In genomic region chr2:68196120-68196716, GRCh38 we compare ENCODE assay signal across 8 cellular contexts. TPM values are rescaled to one million over a fixed set of nuclear protein-coding genes. Genes with fewer than 3 reads are reported as not detected.
DNase-seq lines count a peak whose midpoint lies in the region; ATAC-seq lines count a peak whose summit lies in the region.

No MANE protein-coding gene starts in this region.

- H3K27me3 ChIP-seq in right cardiac atrium (ENCODE audit: control insufficient read depth, insufficient read depth), result no peaks in the 10 kb centered on the region

- no peak overlapping the region for H3K4me3 ChIP-seq in right cardiac atrium (ENCODE audit: low read length)

- ATAC-seq in right cardiac atrium, result no peak
- ATAC-seq in GM21528 (IDR thresholded peaks at IDR 0.05; ENCODE audit: low FRiP score, unreplicated experiment), result no peak

- H3K9me3 ChIP-seq in right cardiac atrium (ENCODE audit: control insufficient read depth, low read length), result no peaks in the 10 kb centered on the region

- H3K27ac ChIP-seq in right cardiac atrium (ENCODE audit: low read length), result no peak overlapping the region

- WGBS in right cardiac atrium, result 42% methylated on average over 4 of the region's 4 CpGs

- DNase-seq in NCI-H1417 (lab: John Stamatoyannopoulos, UW) (peak; percentile 27 to 78 (median 44)), NCI-H1417 treated with DMSO at 0.1 percent for 48 hours (lab: John Stamatoyannopoulos, UW) (no peak), NCI-H2171 treated with DMSO at 0.1 percent for 48 hours (lab: John Stamatoyannopoulos, UW) (peak; percentile 49), right cardiac atrium (peak in 2 of 3 donors; percentile 32 to 55), DMS153 (lab: John Stamatoyannopoulos, UW) (no peak)
- peak; percentile 31 for DNase-seq in activated naive CD8-positive, alpha-beta T cell treated with anti-CD3 and anti-CD28 coated beads, Interleukin-2, amount 50 U/mL, for 16 hours (ENCODE audit: low read depth, low spot score)
- peak in 5 of 6 experiments; percentile 5 to 64 (median 24) for DNase-seq in stimulated activated naive CD4-positive, alpha-beta T cell (lab: John Stamatoyannopoulos, UW)

- intact Hi-C loops in right cardiac atrium (cut with DNase I), result loop anchor here in 1 of 4 donors (10.0 kb wide), 1 partner anchor 89 kb away; no protein-coding TSS in a partner anchor

- no peaks in the 10 kb centered on the region for H3K4me1 ChIP-seq in right cardiac atrium (ENCODE audit: control insufficient read depth, insufficient read depth, low read length)

RNA-seq across cellular contexts. Expression of gene PNO1, which starts 38.5 kb away (rescaled TPM):
- 10 to 100 TPM in 1 of 4 donors, 1 to 10 TPM in 3; 8.3 to 15.8 (median 8.5) TPM for total RNA-seq in right cardiac atrium
- 7.0 TPM for polyA plus RNA-seq in right cardiac atrium

RNA-seq across cellular contexts. Expression of gene PPP3R1, which starts 56.1 kb away (rescaled TPM):
- total RNA-seq in right cardiac atrium, result 10 to 100 TPM; 37.9 to 46.2 (median 42.9) TPM
- 21.4 TPM for polyA plus RNA-seq in right cardiac atrium

Comparison
In these comparisons a context has a peak if more than half of its experiments do, and no peak if none do; other contexts are left out.
1. DNase-seq: peak in NCI-H1417 (3 of 3), NCI-H2171 treated with DMSO at 0.1 percent for 48 hours (single experiment), activated naive CD8-positive, alpha-beta T cell treated with anti-CD3 and anti-CD28 coated beads, Interleukin-2, amount 50 U/mL, for 16 hours (single experiment), right cardiac atrium (2 of 3) and stimulated activated naive CD4-positive, alpha-beta T cell (5 of 6); none in NCI-H1417 treated with DMSO at 0.1 percent for 48 hours (single experiment) and DMS153 (single experiment).